Comparison of ENCODE assay signal across 20 cellular contexts in the genomic region with DNA sequence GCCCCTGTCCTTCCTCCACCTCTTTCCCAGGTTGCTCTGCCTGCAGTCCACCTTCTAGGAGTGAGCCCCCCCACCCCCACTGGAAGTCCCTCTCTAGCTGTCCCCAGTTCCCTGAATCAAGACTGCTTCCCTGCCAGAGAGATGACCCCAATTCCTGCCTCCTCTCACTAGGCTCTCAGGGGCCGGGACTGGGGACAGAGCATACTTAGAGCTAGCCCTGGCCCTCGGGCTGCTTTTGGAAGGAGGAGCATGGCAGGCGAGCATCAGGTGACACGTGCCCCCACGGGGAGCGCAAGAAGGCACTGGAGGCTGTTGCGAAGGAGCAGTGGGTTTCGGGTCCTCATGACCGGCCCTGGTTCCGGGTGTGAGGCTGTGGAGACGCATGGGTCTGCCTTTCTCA. TPM values are rescaled to one million over a fixed set of nuclear protein-coding genes. Genes with fewer than 3 reads are reported as not detected.
DNase-seq lines count a peak whose midpoint lies in the region; ATAC-seq and TF ChIP-seq lines count a peak whose summit lies in the region.
"Had no signal": no experiment of that assay in that cellular context is flagged by ENCODE, and none has a peak within 500 bp of the region (broad histone marks: within the 10 kb centered on the region; RNA-seq: fewer than 3 reads in every experiment).

No MANE protein-coding gene starts in this region.

- TF ChIP-seq POLR2A in upper lobe of left lung (IDR thresholded peaks at IDR 0.05) = no peak

- intact Hi-C loops in Panc1 (cut with micrococcal nuclease; ENCODE audit: unreplicated experiment) = no loop called here

- no TSS peak for BruUV-seq in Panc1 (replicated peaks; lab: Mats Ljungman, UMichigan)

- peak overlapping the region; percentile 23; the same call in 1 of the 2 replicates for H3K27ac ChIP-seq in Panc1 (ENCODE audit: low read length)
- peak overlapping the region; percentile 11 for H3K27ac ChIP-seq in effector memory CD4-positive, alpha-beta T cell (ENCODE audit: insufficient read depth, low read length, poor library complexity, severe bottlenecking)
- H3K27ac ChIP-seq in upper lobe of left lung = no peak overlapping the region

- H3K9me3 ChIP-seq in Panc1 (ENCODE audit: control insufficient read depth, insufficient read depth, low read depth, low read length) = no peaks in the 10 kb centered on the region
- no peaks in the 10 kb centered on the region for H3K9me3 ChIP-seq in effector memory CD4-positive, alpha-beta T cell (ENCODE audit: control insufficient read depth, low read length)
- no peaks in the 10 kb centered on the region for H3K9me3 ChIP-seq in upper lobe of left lung

- CTCF ChIA-PET in Panc1 (lab: Charles Lee) = no interaction called here

- no peak for ATAC-seq in activated naive CD8-positive, alpha-beta T cell treated with anti-CD3 and anti-CD28 coated beads, Interleukin-2, amount 10 ng/mL, durations not matched to agents 7 days and 5 days (ENCODE audit: low read depth)
- no peak for ATAC-seq in activated naive CD8-positive, alpha-beta T cell treated with anti-CD3 and anti-CD28 coated beads, Interleukin-2, amount 50 U/mL, for 24 hours
- ATAC-seq in Panc1 (no peak), upper lobe of left lung (ENCODE audit: low FRiP score in 2 of 2) (no peak)
- ATAC-seq in stimulated activated effector memory CD8-positive, alpha-beta T cell treated with anti-CD3 and anti-CD28 coated beads, Interleukin-12 subunit alpha, Interleukin-12 subunit beta, amount 100 ng/mL, for 72 hours = no peak
- ATAC-seq: HCT116 had no signal

- H3K27me3 Mint-ChIP-seq in activated naive CD8-positive, alpha-beta T cell treated with anti-CD3 and anti-CD28 coated beads, Interleukin-2, amount 10 ng/mL, durations not matched to agents 7 days and 5 days = no peaks in the 10 kb centered on the region
- no peaks in the 10 kb centered on the region for H3K27me3 Mint-ChIP-seq in activated naive CD8-positive, alpha-beta T cell treated with anti-CD3 and anti-CD28 coated beads, Interleukin-2, amount 50 U/mL, for 24 hours
- H3K27me3 Mint-ChIP-seq: CD4-positive, CD25-positive, alpha-beta regulatory T cell had no signal

- H3K4me1 Mint-ChIP-seq in activated naive CD8-positive, alpha-beta T cell treated with anti-CD3 and anti-CD28 coated beads, Interleukin-2, amount 10 ng/mL, durations not matched to agents 7 days and 5 days = peaks cover 23% of the 10 kb centered on the region
- H3K4me1 Mint-ChIP-seq in activated naive CD8-positive, alpha-beta T cell treated with anti-CD3 and anti-CD28 coated beads, Interleukin-2, amount 50 U/mL, for 24 hours = peaks cover 19% of the 10 kb centered on the region
- H3K4me1 Mint-ChIP-seq in stimulated activated effector memory CD8-positive, alpha-beta T cell treated with anti-CD3 and anti-CD28 coated beads, Interleukin-12 subunit alpha, Interleukin-12 subunit beta, amount 100 ng/mL, for 72 hours = peaks cover 35% of the 10 kb centered on the region

- peaks cover 25% of the 10 kb centered on the region for H3K4me1 ChIP-seq in Panc1 (ENCODE audit: control insufficient read depth, insufficient read depth, low read length)
- no peaks in the 10 kb centered on the region for H3K4me1 ChIP-seq in effector memory CD4-positive, alpha-beta T cell (ENCODE audit: control insufficient read depth, insufficient read depth, low read length, poor library complexity, severe bottlenecking)
- H3K4me1 ChIP-seq in upper lobe of left lung = peaks cover 2 to 9% (median 8%) of the 10 kb centered on the region in 4 donors

- POLR2A ChIA-PET in activated naive CD8-positive, alpha-beta T cell treated with anti-CD3 and anti-CD28 coated beads, Interleukin-2, amount 10 ng/mL, durations not matched to agents 7 days and 5 days (lab: Charles Lee) = no interaction called here
- POLR2A ChIA-PET in Panc1 (lab: Charles Lee) = no interaction called here

- TF ChIP-seq EP300 in upper lobe of left lung (IDR thresholded peaks at IDR 0.05) = no peak

- peaks cover 15% of the 10 kb centered on the region for H3K36me3 Mint-ChIP-seq in activated naive CD8-positive, alpha-beta T cell treated with anti-CD3 and anti-CD28 coated beads, Interleukin-2, amount 10 ng/mL, durations not matched to agents 7 days and 5 days
- peaks cover 22% of the 10 kb centered on the region for H3K36me3 Mint-ChIP-seq in activated naive CD8-positive, alpha-beta T cell treated with anti-CD3 and anti-CD28 coated beads, Interleukin-2, amount 50 U/mL, for 24 hours (ENCODE audit: low read depth)
- peaks cover 86% of the 10 kb centered on the region for H3K36me3 Mint-ChIP-seq in stimulated activated effector memory CD8-positive, alpha-beta T cell treated with anti-CD3 and anti-CD28 coated beads, Interleukin-12 subunit alpha, Interleukin-12 subunit beta, amount 100 ng/mL, for 72 hours

- no peak overlapping the region for H3K4me3 Mint-ChIP-seq in activated naive CD8-positive, alpha-beta T cell treated with anti-CD3 and anti-CD28 coated beads, Interleukin-2, amount 10 ng/mL, durations not matched to agents 7 days and 5 days
- H3K4me3 Mint-ChIP-seq in activated naive CD8-positive, alpha-beta T cell treated with anti-CD3 and anti-CD28 coated beads, Interleukin-2, amount 50 U/mL, for 24 hours = no peak overlapping the region
- H3K4me3 Mint-ChIP-seq in stimulated activated effector memory CD8-positive, alpha-beta T cell treated with anti-CD3 and anti-CD28 coated beads, Interleukin-12 subunit alpha, Interleukin-12 subunit beta, amount 100 ng/mL, for 72 hours = no peak overlapping the region

- H3K9me3 Mint-ChIP-seq in activated naive CD8-positive, alpha-beta T cell treated with anti-CD3 and anti-CD28 coated beads, Interleukin-2, amount 10 ng/mL, durations not matched to agents 7 days and 5 days = no peaks in the 10 kb centered on the region
- no peaks in the 10 kb centered on the region for H3K9me3 Mint-ChIP-seq in activated naive CD8-positive, alpha-beta T cell treated with anti-CD3 and anti-CD28 coated beads, Interleukin-2, amount 50 U/mL, for 24 hours
- H3K9me3 Mint-ChIP-seq in stimulated activated effector memory CD8-positive, alpha-beta T cell treated with anti-CD3 and anti-CD28 coated beads, Interleukin-12 subunit alpha, Interleukin-12 subunit beta, amount 100 ng/mL, for 72 hours = no peaks in the 10 kb centered on the region
- H3K9me3 Mint-ChIP-seq: CD4-positive, CD25-positive, alpha-beta regulatory T cell had no signal

- H3K27me3 ChIP-seq in Panc1 (ENCODE audit: control insufficient read depth, insufficient read depth, low read length) = no peaks in the 10 kb centered on the region
- no peaks in the 10 kb centered on the region for H3K27me3 ChIP-seq in effector memory CD4-positive, alpha-beta T cell (replicated peaks; ENCODE audit: control insufficient read depth, insufficient read depth, low read length, poor library complexity, severe bottlenecking)
- H3K27me3 ChIP-seq in upper lobe of left lung = no peaks in the 10 kb centered on the region

- no peak for DNase-seq in activated naive CD8-positive, alpha-beta T cell treated with anti-CD3 and anti-CD28 coated beads, Interleukin-2, amount 10 ng/mL, durations not matched to agents 7 days and 5 days
- no peak for DNase-seq in activated naive CD8-positive, alpha-beta T cell treated with anti-CD3 and anti-CD28 coated beads, Interleukin-2, amount 50 U/mL, for 24 hours
- DNase-seq in Panc1 (ENCODE audit: low read depth, low spot score) = no peak
- DNase-seq in effector memory CD4-positive, alpha-beta T cell = no peak
- no peak for DNase-seq in stimulated activated effector memory CD8-positive, alpha-beta T cell treated with anti-CD3 and anti-CD28 coated beads, Interleukin-12 subunit alpha, Interleukin-12 subunit beta, amount 100 ng/mL, for 72 hours (ENCODE audit: low spot score in 2 of 2)
- DNase-seq in HuH-7.5 (ENCODE audit: low spot score) = no peak
- no peak for DNase-seq in upper lobe of left lung
- DNase-seq in cortex of kidney (lab: John Stamatoyannopoulos, UW) = no peak
- DNase-seq: CD4-positive, CD25-positive, alpha-beta regulatory T cell; DMS79; GOT3; IMR-90; NCI-H1105 treated with DMSO at 0.1 percent for 48 hours; NCI-H2081; NCI-H2171 treated with DMSO at 0.1 percent for 48 hours; NCI-H446; NCI-H526; OCI-M1; Right ventricle myocardium superior had no signal

- in situ Hi-C loops in Panc1 (cut with HindIII; ENCODE audit: low pct_unique_long_range_greater_than_20kb, low sequenced_read_pairs) = no loop called here

- TF ChIP-seq CTCF in Panc1 (IDR thresholded peaks at IDR 0.05) = no peak
- TF ChIP-seq CTCF in upper lobe of left lung (IDR thresholded peaks at IDR 0.05) = no peak

- 86% methylated on average over 11 of the region's 11 CpGs; no CpG with 5 or more reads in 1 of the 2 donors for WGBS in upper lobe of left lung, 2 donors

- peak overlapping the region; percentile 45 for H3K27ac Mint-ChIP-seq in activated naive CD8-positive, alpha-beta T cell treated with anti-CD3 and anti-CD28 coated beads, Interleukin-2, amount 10 ng/mL, durations not matched to agents 7 days and 5 days
- no peak overlapping the region for H3K27ac Mint-ChIP-seq in activated naive CD8-positive, alpha-beta T cell treated with anti-CD3 and anti-CD28 coated beads, Interleukin-2, amount 50 U/mL, for 24 hours
- H3K27ac Mint-ChIP-seq in stimulated activated effector memory CD8-positive, alpha-beta T cell treated with anti-CD3 and anti-CD28 coated beads, Interleukin-12 subunit alpha, Interleukin-12 subunit beta, amount 100 ng/mL, for 72 hours = peak overlapping the region; percentile 80

- H3K4me3 ChIP-seq in Panc1 (ENCODE audit: low read depth in 2 of 2, low read length in 2 of 2) (no peak overlapping the region), upper lobe of left lung (no peak overlapping the region)
- no peak overlapping the region for H3K4me3 ChIP-seq in effector memory CD4-positive, alpha-beta T cell (ENCODE audit: insufficient read depth, low read depth, low read length, poor library complexity, severe bottlenecking)

- H3K36me3 ChIP-seq in Panc1 (ENCODE audit: control insufficient read depth, insufficient read depth, low read length) (0 out of 2 replicates have a peak, but pooled peaks cover 2% of the 10 kb centered on the region), upper lobe of left lung (peaks cover 0 to 28% (median 18%) of the 10 kb centered on the region in 4 donors)
- peaks cover 30% of the 10 kb centered on the region for H3K36me3 ChIP-seq in effector memory CD4-positive, alpha-beta T cell (ENCODE audit: control insufficient read depth, insufficient read depth, low read length)

RNA-seq across cellular contexts. Expression of a gene that starts 9.7 kb away (rescaled TPM):
- 10 to 100 TPM; 44.0 to 52.1 TPM for total RNA-seq in activated naive CD8-positive, alpha-beta T cell treated with anti-CD3 and anti-CD28 coated beads, Interleukin-2, amount 10 ng/mL, durations not matched to agents 7 days and 5 days
- 48.7 TPM for total RNA-seq in Panc1 (2021; ENCODE audit: unreplicated experiment)
- polyA plus RNA-seq in Panc1 (2012; ENCODE audit: insufficient read length) = 43.7 TPM
- 10 to 100 TPM; 10.6 to 20.8 (median 13.4) TPM for total RNA-seq in upper lobe of left lung

RNA-seq across cellular contexts. Expression of a gene that starts 29.9 kb away (rescaled TPM):
- total RNA-seq in activated naive CD8-positive, alpha-beta T cell treated with anti-CD3 and anti-CD28 coated beads, Interleukin-2, amount 10 ng/mL, durations not matched to agents 7 days and 5 days = 100 to 1,000 TPM; 289 to 297 TPM
- total RNA-seq in Panc1 (2021; ENCODE audit: unreplicated experiment) (270 TPM), upper lobe of left lung (100 to 1,000 TPM; 137 to 312 (median 282) TPM)
- 595 TPM for polyA plus RNA-seq in Panc1 (2012; ENCODE audit: insufficient read length)

RNA-seq across cellular contexts. Expression of a gene that starts 43.9 kb away (rescaled TPM):
- total RNA-seq in activated naive CD8-positive, alpha-beta T cell treated with anti-CD3 and anti-CD28 coated beads, Interleukin-2, amount 10 ng/mL, durations not matched to agents 7 days and 5 days = 10 to 100 TPM; 16.6 to 18.0 TPM
- total RNA-seq in Panc1 (2021; ENCODE audit: unreplicated experiment) = 6.3 TPM
- polyA plus RNA-seq in Panc1 (2012; ENCODE audit: insufficient read length) = 7.1 TPM
- total RNA-seq in upper lobe of left lung = 10 to 100 TPM in 3 of 6 donors, 1 to 10 TPM in 3; 2.1 to 18.9 (median 11.0) TPM

RNA-seq across cellular contexts. Expression of a gene that starts 46.8 kb away (rescaled TPM):
- total RNA-seq in activated naive CD8-positive, alpha-beta T cell treated with anti-CD3 and anti-CD28 coated beads, Interleukin-2, amount 10 ng/mL, durations not matched to agents 7 days and 5 days = 10 to 100 TPM; 80.5 to 89.0 TPM
- total RNA-seq in Panc1 (2021; ENCODE audit: unreplicated experiment) (204 TPM), upper lobe of left lung (100 to 1,000 TPM in 1 of 6 donors, 10 to 100 TPM in 5; 51.3 to 135 (median 64.1) TPM)
- 307 TPM for polyA plus RNA-seq in Panc1 (2012; ENCODE audit: insufficient read length)

RNA-seq across cellular contexts. Expression of a gene that starts 48.5 kb away (rescaled TPM):
- total RNA-seq in activated naive CD8-positive, alpha-beta T cell treated with anti-CD3 and anti-CD28 coated beads, Interleukin-2, amount 10 ng/mL, durations not matched to agents 7 days and 5 days = 100 to 1,000 TPM; 103 to 104 TPM
- total RNA-seq in Panc1 (2021; ENCODE audit: unreplicated experiment) (72.6 TPM), upper lobe of left lung (100 to 1,000 TPM in 5 of 6 donors, 10 to 100 TPM in 1; 93.3 to 191 (median 153) TPM)
- 93.9 TPM for polyA plus RNA-seq in Panc1 (2012; ENCODE audit: insufficient read length)

Comparison
In these comparisons a context has a peak if more than half of its experiments do, and no peak if none do; other contexts are left out.
1. H3K27ac ChIP-seq: peak in Panc1 (single experiment) and effector memory CD4-positive, alpha-beta T cell (single experiment); none in upper lobe of left lung (0 of 4).